8 cellular contexts compared by ENCODE assay signal in genomic region chr22:38924197-38924952, GRCh38. TPM values are rescaled to one million over a fixed set of nuclear protein-coding genes. Genes with fewer than 3 reads are reported as not detected.
A peak's percentile ranks its signal among the peaks of the same experiment; 100 is the strongest.
DNase-seq lines count a peak whose midpoint lies in the region; ATAC-seq and TF ChIP-seq lines count a peak whose summit lies in the region.

No MANE protein-coding gene starts in this region.

- H3K27me3 ChIP-seq in ascending aorta (no peaks in the 10 kb centered on the region), right cardiac atrium (ENCODE audit: control insufficient read depth, insufficient read depth) (no peaks in the 10 kb centered on the region)

- TF ChIP-seq CTCF in ascending aorta (IDR thresholded peaks at IDR 0.05): peak in 1 of 3 experiments; percentile 3

- H3K36me3 ChIP-seq in ascending aorta: no peaks in the 10 kb centered on the region

- intact Hi-C loops in ascending aorta (cut with DNase I) (loop anchor here (10.0 kb wide), 2 partner anchors 80 to 390 kb away; partner anchors contain the start of gene RPL3), right cardiac atrium (cut with DNase I) (loop anchor here in 3 of 4 donors (2.0 to 10.0 kb wide), 3 partner anchors 42 to 52 kb away; partner anchors contain the start of gene CBX6 (in 2 of the 3))

- peak overlapping the region; percentile 83 to 88 for H3K27ac ChIP-seq in ascending aorta
- H3K27ac ChIP-seq in right cardiac atrium (ENCODE audit: low read length): peak overlapping the region; percentile 76

- DNase-seq in AG20443 (ENCODE audit: low spot score) (peak; percentile 75), NCI-H146 (lab: John Stamatoyannopoulos, UW) (peak; percentile 91), ascending aorta (ENCODE audit: low spot score in 2 of 2) (peak in 1 of 2 donors; percentile 88), right cardiac atrium (peak; percentile 85 to 92 (median 90)), smooth muscle cell of the brain vasculature (ENCODE audit: low read depth, low spot score) (peak; percentile 59), KBM-7 (no peak)

- 13% methylated on average over 10 of the region's 10 CpGs for WGBS in right cardiac atrium

- peaks cover 4 to 18% of the 10 kb centered on the region in 2 donors for H3K4me1 ChIP-seq in ascending aorta
- H3K4me1 ChIP-seq in right cardiac atrium (ENCODE audit: control insufficient read depth, insufficient read depth, low read length): no peaks in the 10 kb centered on the region

- peak overlapping the region; percentile 34 to 55 for H3K4me3 ChIP-seq in ascending aorta
- no peak overlapping the region for H3K4me3 ChIP-seq in right cardiac atrium (ENCODE audit: low read length)

- ATAC-seq in right cardiac atrium: peak; percentile 75 to 84
- ATAC-seq in HG03378 (IDR thresholded peaks at IDR 0.05; ENCODE audit: unreplicated experiment): no peak
- ATAC-seq in GM18868 (IDR thresholded peaks at IDR 0.05; ENCODE audit: unreplicated experiment): no peak

- H3K9me3 ChIP-seq in ascending aorta (no peaks in the 10 kb centered on the region), right cardiac atrium (ENCODE audit: control insufficient read depth, low read length) (no peaks in the 10 kb centered on the region)

- in situ Hi-C loops in KBM-7 (cut with MboI; ENCODE audit: low pct_unique_long_range_greater_than_20kb, low sequenced_read_pairs): no loop called here

RNA-seq across cellular contexts. Expression of gene APOBEC3A, which starts 33.0 kb away (rescaled TPM):
- total RNA-seq in ascending aorta: not detected
- total RNA-seq in right cardiac atrium: under 1 TPM; 0.23 to 0.94 (median 0.65) TPM
- polyA plus RNA-seq in right cardiac atrium: 0.14 TPM

RNA-seq across cellular contexts. Expression of gene CBX6, which starts 52.4 kb away (rescaled TPM):
- total RNA-seq in ascending aorta (159 TPM), right cardiac atrium (10 to 100 TPM; 50.9 to 65.9 (median 56.6) TPM)
- polyA plus RNA-seq in right cardiac atrium: 27.0 TPM

RNA-seq across cellular contexts. Expression of gene APOBEC3B, which starts 57.8 kb away (rescaled TPM):
- total RNA-seq in ascending aorta: 0.64 TPM
- 1 to 10 TPM; 1.3 to 1.9 (median 1.6) TPM for total RNA-seq in right cardiac atrium
- 2.6 TPM for polyA plus RNA-seq in right cardiac atrium

Comparison
In these comparisons a context has a peak if more than half of its experiments do, and no peak if none do; other contexts are left out.
1. ATAC-seq: peak in right cardiac atrium (2 of 2); none in HG03378 (single experiment) and GM18868 (single experiment).